8 cellular contexts compared by ENCODE assay signal in the genomic region with DNA sequence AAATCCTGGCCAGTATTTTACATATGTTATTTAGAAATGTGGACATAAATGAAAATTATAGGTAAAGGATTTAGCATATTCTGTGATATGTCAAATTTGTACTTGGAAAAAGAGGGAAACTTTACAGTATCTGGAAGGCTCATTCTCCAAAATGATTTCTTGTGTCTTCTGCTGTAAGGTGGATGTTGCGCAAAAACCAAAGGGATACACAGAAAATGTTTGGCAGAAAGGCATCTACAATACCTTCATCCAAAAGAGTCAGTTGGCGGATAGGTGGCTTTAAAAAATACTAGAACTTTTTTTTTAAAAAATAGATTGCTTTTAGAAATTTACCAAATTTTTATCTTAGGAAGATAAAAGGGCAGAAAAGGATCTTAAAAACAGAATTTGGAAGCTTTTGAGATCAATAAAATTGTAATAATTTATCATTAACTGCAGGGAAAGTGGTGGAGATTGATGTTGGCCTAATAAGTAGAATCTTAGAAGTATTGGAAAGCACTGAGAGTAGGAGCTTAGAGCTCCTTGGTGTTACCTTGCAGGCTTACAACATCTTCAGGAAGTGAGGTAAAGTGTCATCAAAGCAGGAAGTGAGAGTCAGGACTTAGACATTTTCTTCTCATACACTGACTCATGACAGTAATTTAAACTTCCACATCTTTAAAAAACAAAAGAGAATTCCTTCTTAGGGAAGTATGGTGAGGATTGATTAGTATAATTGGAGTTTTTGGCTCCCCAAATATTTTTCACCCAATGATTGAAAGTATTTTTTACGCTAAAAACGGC. TPM values are rescaled to one million over a fixed set of nuclear protein-coding genes. Genes with fewer than 3 reads are reported as not detected.
A peak's percentile ranks its signal among the peaks of the same experiment; 100 is the strongest.
DNase-seq lines count a peak whose midpoint lies in the region; ATAC-seq and TF ChIP-seq lines count a peak whose summit lies in the region.

No MANE protein-coding gene starts in this region.

- H2AFZ ChIP-seq in KMS-11 (ENCODE audit: low read depth) (no peak overlapping the region), mesenchymal stem cell (ENCODE audit: low read depth, low read length) (no peak overlapping the region)

- H3K9me3 ChIP-seq in mesenchymal stem cell (ENCODE audit: control insufficient read depth, low read length): no peaks in the 10 kb centered on the region

- intact Hi-C loops in posterior cingulate gyrus (cut with DNase I): no loop called here

- peak overlapping the region; percentile 91 for H3K4me3 Mint-ChIP-seq in activated naive CD8-positive, alpha-beta T cell treated with anti-CD3 and anti-CD28 coated beads for 36 hours

- peak; percentile 24 for ATAC-seq in GM21619 (IDR thresholded peaks at IDR 0.05; ENCODE audit: unreplicated experiment)

- H4K20me1 ChIP-seq in KMS-11 (ENCODE audit: insufficient read depth): no peaks in the 10 kb centered on the region

- H3K18ac ChIP-seq in mesenchymal stem cell (ENCODE audit: low read depth in 1 of 2, low read length in 2 of 2): no peak overlapping the region

- H2AK5ac ChIP-seq in mesenchymal stem cell (ENCODE audit: low read length, severe bottlenecking): no peak overlapping the region

- H2BK5ac ChIP-seq in mesenchymal stem cell (ENCODE audit: low read depth, low read length, poor library complexity, severe bottlenecking): no peak overlapping the region

- H3K27me3 ChIP-seq in KMS-11 (ENCODE audit: insufficient read depth, low read depth): no peaks in the 10 kb centered on the region
- H3K27me3 ChIP-seq in mesenchymal stem cell (ENCODE audit: control insufficient read depth in 1 of 2, insufficient read depth in 1 of 2, low read length in 2 of 2): no peaks in the 10 kb centered on the region

- H3K9ac ChIP-seq in KMS-11 (no peak overlapping the region; the same call in 1 of the 2 replicates), mesenchymal stem cell (ENCODE audit: low read length) (peak overlapping the region; percentile 100)

- no peak overlapping the region for H4K91ac ChIP-seq in mesenchymal stem cell (ENCODE audit: low read length)

- H3K36me3 Mint-ChIP-seq in activated naive CD8-positive, alpha-beta T cell treated with anti-CD3 and anti-CD28 coated beads for 36 hours: peaks cover 41% of the 10 kb centered on the region

- no peaks in the 10 kb centered on the region for H3K9me3 Mint-ChIP-seq in activated naive CD8-positive, alpha-beta T cell treated with anti-CD3 and anti-CD28 coated beads for 36 hours

- H3K79me2 ChIP-seq in KMS-11 (ENCODE audit: insufficient read depth, low read depth): peaks cover 26% of the 10 kb centered on the region

- H3K36me3 ChIP-seq in KMS-11 (ENCODE audit: insufficient read depth) (peaks cover 16% of the 10 kb centered on the region; the same call in 1 of the 2 replicates), mesenchymal stem cell (ENCODE audit: control insufficient read depth in 1 of 2, insufficient read depth in 2 of 2, low read depth in 1 of 2, low read length in 2 of 2) (peaks cover 7 to 50% of the 10 kb centered on the region in 2 experiments)

- no peaks in the 10 kb centered on the region for H3K79me1 ChIP-seq in mesenchymal stem cell (replicated peaks; ENCODE audit: low read length, poor library complexity, severe bottlenecking)

- H4K8ac ChIP-seq in mesenchymal stem cell (ENCODE audit: low read length): no peak overlapping the region

- peak overlapping the region; percentile 99 for H3K27ac Mint-ChIP-seq in activated naive CD8-positive, alpha-beta T cell treated with anti-CD3 and anti-CD28 coated beads for 36 hours

- WGBS in mesenchymal stem cell: 100% methylated on average over 1 of the region's 4 CpGs

- H2BK12ac ChIP-seq in mesenchymal stem cell (ENCODE audit: low read length in 2 of 2): no peak overlapping the region

- no peak for TF ChIP-seq CTCF in KMS-11 (conservative IDR thresholded peaks at IDR 0.05; ENCODE audit: low read depth, low read length)

- no peak overlapping the region for H3K4ac ChIP-seq in mesenchymal stem cell (ENCODE audit: low read depth in 1 of 2, low read length in 2 of 2)

- peak; percentile 42 for DNase-seq in GM03348 (ENCODE audit: low spot score)
- DNase-seq in activated naive CD8-positive, alpha-beta T cell treated with anti-CD3 and anti-CD28 coated beads for 36 hours: no peak
- DNase-seq in mesenchymal stem cell: peak; percentile 86
- DNase-seq in D341Med (ENCODE audit: low spot score): no peak
- DNase-seq in NCI-H2227 treated with DMSO at 0.1 percent for 48 hours (lab: John Stamatoyannopoulos, UW): no peak
- DNase-seq in posterior cingulate gyrus: no peak

- H2BK120ac ChIP-seq in mesenchymal stem cell (ENCODE audit: low read depth, low read length): no peak overlapping the region

- H3K4me1 Mint-ChIP-seq in activated naive CD8-positive, alpha-beta T cell treated with anti-CD3 and anti-CD28 coated beads for 36 hours: peaks cover 53% of the 10 kb centered on the region

- H3K4me2 ChIP-seq in KMS-11 (peak overlapping the region; percentile 91), mesenchymal stem cell (ENCODE audit: low read length, poor library complexity, severe bottlenecking) (peak overlapping the region; percentile 49)

- H3K4me3 ChIP-seq in KMS-11 (IDR thresholded peaks at IDR 0.05; ENCODE audit: insufficient read depth, low read depth, low read length) (no peak overlapping the region), mesenchymal stem cell (ENCODE audit: insufficient read depth in 1 of 2, low read depth in 1 of 2, low read length in 2 of 2) (peak overlapping the region in 1 of 2 experiments; percentile 93)

- H2BK15ac ChIP-seq in mesenchymal stem cell (ENCODE audit: low read depth, poor library complexity, severe bottlenecking): no peak overlapping the region

- H3K27ac ChIP-seq in KMS-11: peak overlapping the region; percentile 97; the same call in 1 of the 2 replicates
- H3K27ac ChIP-seq in mesenchymal stem cell (ENCODE audit: low read length, poor library complexity, severe bottlenecking): no peak overlapping the region

- no peaks in the 10 kb centered on the region for H3K27me3 Mint-ChIP-seq in activated naive CD8-positive, alpha-beta T cell treated with anti-CD3 and anti-CD28 coated beads for 36 hours

- no peak overlapping the region for H3K23ac ChIP-seq in mesenchymal stem cell (ENCODE audit: low read length in 2 of 2)

- H3K4me1 ChIP-seq in KMS-11 (ENCODE audit: low read depth, poor library complexity, severe bottlenecking): peaks cover 51% of the 10 kb centered on the region
- peaks cover 5% of the 10 kb centered on the region for H3K4me1 ChIP-seq in mesenchymal stem cell (ENCODE audit: control insufficient read depth, insufficient read depth, low read depth, low read length)

- no peak overlapping the region for H3K14ac ChIP-seq in mesenchymal stem cell (ENCODE audit: low read length in 2 of 2)

RNA-seq across cellular contexts. Expression of a gene that starts 2.1 kb away (rescaled TPM):
- 10 to 100 TPM; 41.1 to 42.1 TPM for total RNA-seq in activated naive CD8-positive, alpha-beta T cell treated with anti-CD3 and anti-CD28 coated beads for 36 hours
- polyA plus RNA-seq in mesenchymal stem cell (2013, experiment 1 of 2): 21.4 TPM
- 22.3 TPM for polyA plus RNA-seq in mesenchymal stem cell (2013, experiment 2 of 2)

Comparison
In these comparisons a context has a peak if more than half of its experiments do, and no peak if none do; other contexts are left out.
1. DNase-seq: peak in GM03348 (single experiment) and mesenchymal stem cell (single experiment); none in activated naive CD8-positive, alpha-beta T cell treated with anti-CD3 and anti-CD28 coated beads for 36 hours (single experiment), D341Med (single experiment), NCI-H2227 treated with DMSO at 0.1 percent for 48 hours (single experiment) and posterior cingulate gyrus (0 of 10).